In the genomic region with DNA sequence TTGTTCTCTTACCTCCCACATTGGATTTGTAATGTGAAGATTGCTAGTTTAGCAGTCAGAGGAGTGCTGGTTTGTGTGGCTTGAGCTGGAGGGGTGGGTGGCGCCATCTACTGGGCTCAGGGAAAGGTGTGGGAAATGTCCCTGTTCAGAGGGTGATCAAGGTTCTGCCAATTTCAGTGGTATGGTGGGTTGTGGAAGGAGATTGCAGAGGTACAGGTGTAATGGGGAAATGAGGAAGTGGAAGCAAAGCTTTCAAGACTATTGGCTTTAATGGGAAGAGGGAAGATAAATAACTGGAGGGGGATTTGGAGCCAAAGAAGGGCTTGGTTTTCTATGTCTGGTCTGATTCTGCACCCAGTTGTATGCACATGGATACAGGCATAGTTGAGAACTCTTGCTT, we compare ENCODE assay signal across 8 cellular contexts.
DNase-seq lines count a peak whose midpoint lies in the region; ATAC-seq, FAIRE-seq and TF ChIP-seq lines count a peak whose summit lies in the region.

No MANE protein-coding gene starts in this region.

- DNase-seq in ACHN (peak; percentile 43), GM12892 (ENCODE audit: insufficient read length) (peak; percentile 25), NOMO-1 (lab: John Stamatoyannopoulos, UW; ENCODE audit: unreplicated experiment in 2 of 2) (peak; percentile 46 to 56), foreskin keratinocyte (peak in 1 of 2 donors; percentile 33), osteoblast (ENCODE audit: insufficient read length, low spot score, missing footprints) (peak; percentile 50)
- DNase-seq in activated T-cell treated with anti-CD3 and anti-CD28 coated beads, Interleukin-2, amount 50 U/mL, for 1 hour = peak; percentile 29

- TF ChIP-seq CTCF in foreskin keratinocyte (conservative IDR thresholded peaks at IDR 0.05) (peak; percentile 89), osteoblast (IDR thresholded peaks at IDR 0.05; ENCODE audit: extremely low read depth, low read depth, low read length) (peak; percentile 93)

- H4K20me1 ChIP-seq in osteoblast (ENCODE audit: insufficient read depth, low read length) = peaks cover 24% of the 10 kb centered on the region

- peak; percentile 83 for FAIRE-seq in GM12892 (lab: Jason Lieb, UNC)

- H3K79me2 ChIP-seq in osteoblast (ENCODE audit: insufficient read depth, low read length) = no peaks in the 10 kb centered on the region

- TF ChIP-seq POLR2A in GM12892 (IDR thresholded peaks at IDR 0.05; ENCODE audit: low read depth, low read length) = no peak

- H3K27ac ChIP-seq in foreskin keratinocyte (no peak overlapping the region), osteoblast (ENCODE audit: low read depth, low read length) (no peak overlapping the region)

- in situ Hi-C loops in ACHN (cut with HindIII; ENCODE audit: low pct_ligation_motif_present, low pct_unique_long_range_greater_than_20kb, low sequenced_read_pairs) = no loop called here

- H3K27me3 ChIP-seq in foreskin keratinocyte (no peaks in the 10 kb centered on the region), osteoblast (ENCODE audit: insufficient read depth, low read length) (no peaks in the 10 kb centered on the region)

- H3K4me2 ChIP-seq in osteoblast (ENCODE audit: insufficient read depth, low read length) = no peak overlapping the region

- H3K36me3 ChIP-seq in osteoblast (ENCODE audit: insufficient read depth, low read length) = peaks cover 66% of the 10 kb centered on the region

- no peak overlapping the region for H2AFZ ChIP-seq in osteoblast (ENCODE audit: low read length)

- no peaks in the 10 kb centered on the region for H3K9me3 ChIP-seq in osteoblast (ENCODE audit: low read depth, low read length)

- ATAC-seq in HG03354 (IDR thresholded peaks at IDR 0.05; ENCODE audit: poor library complexity, severe bottlenecking, unreplicated experiment) (peak; percentile 76), foreskin keratinocyte (peak; percentile 87), GM19467 (IDR thresholded peaks at IDR 0.05; ENCODE audit: unreplicated experiment) (no peak)

- H3K4me3 ChIP-seq in osteoblast (ENCODE audit: insufficient read depth, low read length) = no peak overlapping the region

- no peaks in the 10 kb centered on the region for H3K4me1 ChIP-seq in foreskin keratinocyte
- H3K4me1 ChIP-seq in osteoblast (ENCODE audit: insufficient read depth, low read length) = peaks cover 40% of the 10 kb centered on the region
